8 cellular contexts compared by ENCODE assay signal in genomic region chr2:232327089-232328037, GRCh38. TPM values are rescaled to one million over a fixed set of nuclear protein-coding genes. Genes with fewer than 3 reads are reported as not detected.
DNase-seq lines count a peak whose midpoint lies in the region; FAIRE-seq and TF ChIP-seq lines count a peak whose summit lies in the region.

No MANE protein-coding gene starts in this region.

- H3K27me3 ChIP-seq in AG04450 (ENCODE audit: control insufficient read depth, insufficient read depth, low read length) (no peaks in the 10 kb centered on the region), WERI-Rb-1 (ENCODE audit: insufficient read depth, low read depth, severe bottlenecking) (no peaks in the 10 kb centered on the region)

- POLR2A ChIA-PET in AG04450 (lab: Yijun Ruan, JAX) (no interaction called here), MCF 10A (lab: Yijun Ruan, JAX) (no interaction called here)

- H3K36me3 ChIP-seq in WERI-Rb-1 (no peaks in the 10 kb centered on the region), kidney (ENCODE audit: control insufficient read depth in 1 of 2, insufficient read depth in 2 of 2, low read length in 2 of 2) (no peaks in the 10 kb centered on the region)

- no peak overlapping the region for H3K27ac Mint-ChIP-seq in MCF 10A (ENCODE audit: low read depth, unreplicated experiment)

- TF ChIP-seq CTCF in AG04450 (IDR thresholded peaks at IDR 0.05; ENCODE audit: low read depth, low read length) (peak; percentile 86), WERI-Rb-1 (IDR thresholded peaks at IDR 0.05; ENCODE audit: low read depth, low read length) (peak; percentile 89), MCF 10A (IDR thresholded peaks at IDR 0.05; ENCODE audit: unreplicated experiment) (peak; percentile 86), kidney (IDR thresholded peaks at IDR 0.05; ENCODE audit: borderline replicate concordance, extremely low read depth, insufficient read depth) (peak; percentile 88)

- FAIRE-seq in GM12891 (lab: Jason Lieb, UNC) (peak; percentile 95), kidney (lab: Jason Lieb, UNC) (no peak)

- CTCF ChIA-PET in AG04450 (lab: Charles Lee) (interaction anchor here (0.6 to 5.6 kb wide), 18 partner anchors 10 to 431 kb away, joined by 3 to 67 read pairs (median 3); no protein-coding TSS in a partner anchor), MCF 10A (lab: Yijun Ruan, JAX) (interaction anchor here (0.5 to 2.6 kb wide), 25 partner anchors 10 to 434 kb away, joined by 3 to 14 read pairs (median 4); no protein-coding TSS in a partner anchor)

- DNase-seq in AG04450 (ENCODE audit: low read depth, low spot score) = peak; percentile 26
- DNase-seq in GM12891 (ENCODE audit: insufficient read length, low spot score) = peak; percentile 84
- DNase-seq in HUDEP-2 (lab: John Stamatoyannopoulos, UW; ENCODE audit: unreplicated experiment in 76 of 76) = peak in 61 of 76 experiments; percentile 2 to 88 (median 54)
- DNase-seq in WERI-Rb-1 = peak; percentile 85
- DNase-seq in MCF 10A (ENCODE audit: unreplicated experiment) = peak; percentile 59
- DNase-seq in kidney = peak; percentile 85
- peak; percentile 88 to 91 for DNase-seq in stimulated activated CD4-positive, alpha-beta T cell treated with anti-CD3 and anti-CD28 coated beads, Interleukin-2, amount 100 ng/mL, for 24 hours
- DNase-seq in SW480 (ENCODE audit: low spot score) = no peak

- peaks cover 0 to 8% of the 10 kb centered on the region in 2 donors for H3K4me1 ChIP-seq in kidney (ENCODE audit: control insufficient read depth in 1 of 2, insufficient read depth in 1 of 2, low read depth in 1 of 2, low read length in 2 of 2)

- H3K4me3 ChIP-seq in AG04450 (ENCODE audit: low read depth, low read length) = no peak overlapping the region
- no peak overlapping the region for H3K4me3 ChIP-seq in WERI-Rb-1 (ENCODE audit: low read depth, low read length)
- H3K4me3 ChIP-seq in kidney (ENCODE audit: low read length in 2 of 2) = no peak overlapping the region

- no peaks in the 10 kb centered on the region for H3K4me1 Mint-ChIP-seq in MCF 10A (ENCODE audit: insufficient read depth, unreplicated experiment)

- no peak overlapping the region for H3K27ac ChIP-seq in AG04450 (ENCODE audit: low read depth, low read length)
- H3K27ac ChIP-seq in WERI-Rb-1 = no peak overlapping the region
- H3K27ac ChIP-seq in kidney (ENCODE audit: low read depth in 2 of 2, low read length in 2 of 2) = no peak overlapping the region

- no peak for TF ChIP-seq POLR2A in GM12891 (IDR thresholded peaks at IDR 0.05; ENCODE audit: low read depth, low read length)

- no peaks in the 10 kb centered on the region for H3K27me3 Mint-ChIP-seq in MCF 10A (ENCODE audit: insufficient read depth, unreplicated experiment)

- no peak overlapping the region for H3K9ac ChIP-seq in kidney (ENCODE audit: low read length in 2 of 2)

- H3K9me3 ChIP-seq in AG04450 (ENCODE audit: control insufficient read depth, insufficient read depth, low read length) (no peaks in the 10 kb centered on the region; the same call in 1 of the 2 replicates), WERI-Rb-1 (ENCODE audit: severe bottlenecking) (no peaks in the 10 kb centered on the region), kidney (ENCODE audit: control insufficient read depth in 1 of 2, low read length in 2 of 2) (no peaks in the 10 kb centered on the region)

- intact Hi-C loops in MCF 10A (cut with micrococcal nuclease) (loop anchor here (1.0 kb wide), 2 partner anchors 402 to 421 kb away; no protein-coding TSS in a partner anchor), kidney (cut with DNase I) (loop anchor here (10.0 kb wide), 1 partner anchor 403 kb away; the partner anchor contains the start of gene NPPC)

- no TSS peak for BruUV-seq in MCF 10A (replicated peaks; lab: Mats Ljungman, UMichigan)

- no peaks in the 10 kb centered on the region for H3K36me3 Mint-ChIP-seq in MCF 10A (ENCODE audit: insufficient read depth, unreplicated experiment)

- H3K4me3 Mint-ChIP-seq in MCF 10A (ENCODE audit: unreplicated experiment) = no peak overlapping the region

- H3K9me3 Mint-ChIP-seq in MCF 10A (ENCODE audit: unreplicated experiment) = no peaks in the 10 kb centered on the region

TF ChIP-seq in GM12891, 5 proteins besides CTCF, POLR2A, EP300 and RAD21:
- no peak for TF ChIP-seq SPI1 (IDR thresholded peaks at IDR 0.05; ENCODE audit: low read depth, low read length)
- TF ChIP-seq POLR2AphosphoS5 (IDR thresholded peaks at IDR 0.05; ENCODE audit: low read depth, low read length) = no peak
- no peak for TF ChIP-seq POU2F2 (IDR thresholded peaks at IDR 0.05; ENCODE audit: low read depth, low read length)
- no peak for TF ChIP-seq PAX5 (IDR thresholded peaks at IDR 0.05; ENCODE audit: insufficient read depth, low read length, severe bottlenecking)
- TF ChIP-seq TAF1 (IDR thresholded peaks at IDR 0.05; ENCODE audit: low read depth, low read length) = no peak

RNA-seq across cellular contexts. Expression of gene ALPP, which starts 51.2 kb away (rescaled TPM):
- not detected in 2 replicates for polyA plus RNA-seq in AG04450 (2011; rRNA removed)
- not detected in 2 replicates for polyA minus RNA-seq in AG04450 (2011; rRNA and poly(A)+ RNA removed)
- 0.04 TPM for polyA plus RNA-seq in GM12891 (2012; ENCODE audit: low read depth, missing spikeins)
- total RNA-seq in MCF 10A (2022) = 0.35 and 0.64 TPM in 2 replicates
- total RNA-seq in kidney = not detected
- not detected for polyA plus RNA-seq in kidney (ENCODE audit: insufficient read depth, low read depth, low replicate concordance)
